20 cellular contexts compared by ENCODE assay signal in genomic region chr14:85418716-85419115, GRCh38.
DNase-seq lines count a peak whose midpoint lies in the region; ATAC-seq, FAIRE-seq and TF ChIP-seq lines count a peak whose summit lies in the region.
"Had no signal": no experiment of that assay in that cellular context is flagged by ENCODE, and none has a peak within 500 bp of the region (broad histone marks: within the 10 kb centered on the region; RNA-seq: fewer than 3 reads in every experiment).

No MANE protein-coding gene starts in this region.

- no peak overlapping the region for H3K27ac ChIP-seq in astrocyte (ENCODE audit: low read depth, low read length)
- H3K27ac ChIP-seq in OCI-LY7 (ENCODE audit: low read depth, low read length, poor library complexity, severe bottlenecking) = no peak overlapping the region
- H3K27ac ChIP-seq: 22Rv1; A549; BLaER1 treated with 17β-estradiol and CSF1 and Interleukin-3, amounts not matched to agents 10 nM and 100 nM had no signal

- no peaks in the 10 kb centered on the region for H3K27me3 ChIP-seq in astrocyte (ENCODE audit: insufficient read depth, low read length)
- H3K27me3 ChIP-seq: BLaER1 treated with 17β-estradiol and CSF1 and Interleukin-3, amounts not matched to agents 10 nM and 100 nM had no signal

- H3K4me3 ChIP-seq in astrocyte (ENCODE audit: insufficient read depth, low read depth, low read length) (no peak overlapping the region), OCI-LY7 (ENCODE audit: low read depth, low read length, poor library complexity, severe bottlenecking) (no peak overlapping the region)
- H3K4me3 ChIP-seq: A549; BLaER1 treated with 17β-estradiol and CSF1 and Interleukin-3, amounts not matched to agents 10 nM and 100 nM; GM23338 had no signal

- no peaks in the 10 kb centered on the region for H3K36me3 Mint-ChIP-seq in astrocyte (ENCODE audit: low read depth, unreplicated experiment)
- H3K36me3 Mint-ChIP-seq: CD8-positive, alpha-beta memory T cell had no signal

- H4K20me1 ChIP-seq in astrocyte (ENCODE audit: insufficient read depth, low read length) = no peaks in the 10 kb centered on the region
- no peaks in the 10 kb centered on the region for H4K20me1 ChIP-seq in OCI-LY7 (ENCODE audit: insufficient read depth, low read length)
- H4K20me1 ChIP-seq: BLaER1 treated with 17β-estradiol and CSF1 and Interleukin-3, amounts not matched to agents 10 nM and 100 nM had no signal

- H3K4me2 ChIP-seq in astrocyte (ENCODE audit: low read length) = no peak overlapping the region
- no peak overlapping the region for H3K4me2 ChIP-seq in OCI-LY7 (ENCODE audit: low read length)
- H3K4me2 ChIP-seq: A549; BLaER1 treated with 17β-estradiol and CSF1 and Interleukin-3, amounts not matched to agents 10 nM and 100 nM; GM23338 had no signal

- DNase-seq in NCI-H526 treated with DMSO at 0.1 percent for 48 hours (lab: John Stamatoyannopoulos, UW) (peak; percentile 13), NCI-H526 (lab: John Stamatoyannopoulos, UW) (no peak), astrocyte (ENCODE audit: low read depth) (no peak), iris pigment epithelial cell (ENCODE audit: low read depth) (peak; percentile 64), OCI-LY7 (ENCODE audit: low spot score) (no peak), HTR-8/SVneo (ENCODE audit: insufficient read length, low spot score) (no peak)
- DNase-seq: CD8-positive, alpha-beta memory T cell; COR-L47; DMS 273 treated with DMSO at 0.1 percent for 48 hours; HCEC 1CT had no signal

- H3K4me3 Mint-ChIP-seq in astrocyte (ENCODE audit: unreplicated experiment) = no peak overlapping the region
- H3K4me3 Mint-ChIP-seq: B cell; CD8-positive, alpha-beta memory T cell; GM23338 had no signal

- H3K9ac ChIP-seq in astrocyte (ENCODE audit: low read length) = no peak overlapping the region
- H3K9ac ChIP-seq: BLaER1 treated with 17β-estradiol and CSF1 and Interleukin-3, amounts not matched to agents 10 nM and 100 nM had no signal

- no peak overlapping the region for H3K27ac Mint-ChIP-seq in astrocyte (ENCODE audit: unreplicated experiment)
- H3K27ac Mint-ChIP-seq: B cell; CD8-positive, alpha-beta memory T cell; GM23338 had no signal

- TF ChIP-seq CTCF in astrocyte (IDR thresholded peaks at IDR 0.05; ENCODE audit: insufficient read depth, low read depth, low read length) (no peak), OCI-LY7 (conservative IDR thresholded peaks at IDR 0.05; ENCODE audit: low read length) (no peak)

- FAIRE-seq in astrocyte (lab: Jason Lieb, UNC) (peak; percentile 20), HTR-8/SVneo (lab: Jason Lieb, UNC) (no peak)
- FAIRE-seq: A549, G401.6, GM12891, GM18507, H54 had no signal

- CTCF ChIA-PET in OCI-LY7 (lab: Charles Lee; ENCODE audit: unreplicated experiment) = no interaction called here

- no peaks in the 10 kb centered on the region for H3K9me2 ChIP-seq in OCI-LY7 (ENCODE audit: insufficient read depth, low read length)

- ATAC-seq in GM21737 (IDR thresholded peaks at IDR 0.05; ENCODE audit: unreplicated experiment) = no peak
- ATAC-seq: A549, GM23338 had no signal

- peaks cover 47% of the 10 kb centered on the region for H3K4me1 Mint-ChIP-seq in astrocyte (ENCODE audit: low read depth, unreplicated experiment)
- H3K4me1 Mint-ChIP-seq: B cell; CD8-positive, alpha-beta memory T cell; GM23338 had no signal

- no peaks in the 10 kb centered on the region for H3K27me3 Mint-ChIP-seq in astrocyte (ENCODE audit: low read depth, unreplicated experiment)
- H3K27me3 Mint-ChIP-seq: B cell; CD8-positive, alpha-beta memory T cell had no signal

- peaks cover 2% of the 10 kb centered on the region for H3K9me3 Mint-ChIP-seq in astrocyte (ENCODE audit: unreplicated experiment)
- H3K9me3 Mint-ChIP-seq: GM23338 had no signal

- no TSS peak for BruUV-seq in OCI-LY7 (replicated peaks; lab: Mats Ljungman, UMichigan)

- H2AFZ ChIP-seq in astrocyte (ENCODE audit: low read depth, low read length) (no peak overlapping the region), OCI-LY7 (ENCODE audit: low read length) (no peak overlapping the region)
- H2AFZ ChIP-seq: GM23338 had no signal

- POLR2A ChIA-PET in OCI-LY7 (lab: Charles Lee) = interaction anchor here (0.7 to 1.6 kb wide), 2 partner anchors 12 to 623 kb away, joined by 3 to 4 read pairs; no protein-coding TSS in a partner anchor

- H3K79me2 ChIP-seq in astrocyte (ENCODE audit: insufficient read depth, low read length) = no peaks in the 10 kb centered on the region
- H3K79me2 ChIP-seq in OCI-LY7 (ENCODE audit: insufficient read depth, low read depth, low read length) = no peaks in the 10 kb centered on the region

- intact Hi-C loops in OCI-LY7 (cut with micrococcal nuclease; ENCODE audit: unreplicated experiment) = no loop called here

- H3K9me3 ChIP-seq in astrocyte (ENCODE audit: insufficient read depth, low read depth, low read length) = no peaks in the 10 kb centered on the region
- no peaks in the 10 kb centered on the region for H3K9me3 ChIP-seq in OCI-LY7 (ENCODE audit: low read length)
- H3K9me3 ChIP-seq: A549 had no signal

- H3K4me1 ChIP-seq in astrocyte (ENCODE audit: insufficient read depth, low read length) (peaks cover 19% of the 10 kb centered on the region), OCI-LY7 (ENCODE audit: insufficient read depth, low read length, poor library complexity, severe bottlenecking) (no peaks in the 10 kb centered on the region)

- no peaks in the 10 kb centered on the region for H3K36me3 ChIP-seq in astrocyte (ENCODE audit: insufficient read depth, low read length)
- H3K36me3 ChIP-seq in OCI-LY7 (ENCODE audit: insufficient read depth, low read length) = no peaks in the 10 kb centered on the region
- H3K36me3 ChIP-seq: BLaER1 treated with 17β-estradiol and CSF1 and Interleukin-3, amounts not matched to agents 10 nM and 100 nM had no signal

Comparison
In these comparisons a context has a peak if more than half of its experiments do, and no peak if none do; other contexts are left out.
1. DNase-seq: peak in NCI-H526 treated with DMSO at 0.1 percent for 48 hours (single experiment) and iris pigment epithelial cell (single experiment); none in NCI-H526 (0 of 2), astrocyte (single experiment), OCI-LY7 (single experiment) and HTR-8/SVneo (single experiment).